Comparison of ENCODE assay signal across 8 cellular contexts in genomic region chr6:166586424-166587156, GRCh38. TPM values are rescaled to one million over a fixed set of nuclear protein-coding genes. Genes with fewer than 3 reads are reported as not detected.
A peak's percentile ranks its signal among the peaks of the same experiment; 100 is the strongest.
DNase-seq lines count a peak whose midpoint lies in the region; ATAC-seq, FAIRE-seq and TF ChIP-seq lines count a peak whose summit lies in the region.

Gene RAMACL (minus strand): TSS chr6:166586678. CDS start chr6:166586477, 201 bp downstream.

- intact Hi-C loops in activated B cell treated with CpG ODN at 0.5 μM for 24 hours (cut with micrococcal nuclease), result loop anchor here (5.0 kb wide), 1 partner anchor 411 kb away; the partner anchor contains the start of gene CEP43
- intact Hi-C loops in posterior vena cava (cut with DNase I), result no loop called here
- intact Hi-C loops in Right ventricle myocardium superior (cut with DNase I), result no loop called here

- H3K27me3 Mint-ChIP-seq in activated B cell treated with CpG ODN at 0.5 μM for 24 hours, result no peaks in the 10 kb centered on the region

- in situ Hi-C loops in GM13977 (cut with MboI; ENCODE audit: low pct_unique_long_range_greater_than_20kb, low sequenced_read_pairs, unreplicated experiment), result no loop called here

- no peak for FAIRE-seq in urothelium cell line (lab: Jason Lieb, UNC)

- no peaks in the 10 kb centered on the region for H3K9me3 Mint-ChIP-seq in activated B cell treated with CpG ODN at 0.5 μM for 24 hours

- ATAC-seq in HG03442 (IDR thresholded peaks at IDR 0.05; ENCODE audit: unreplicated experiment) (peak; percentile 70), activated B cell treated with CpG ODN at 0.5 μM for 24 hours (ENCODE audit: low read depth) (peak; percentile 60), Right ventricle myocardium superior (ENCODE audit: poor library complexity) (no peak)

- peaks cover 42% of the 10 kb centered on the region for H3K4me1 Mint-ChIP-seq in activated B cell treated with CpG ODN at 0.5 μM for 24 hours

- peak; percentile 84 for DNase-seq in GM13977 (ENCODE audit: low spot score)
- peak; percentile 88 for DNase-seq in GM20000 (ENCODE audit: low spot score)
- no peak for DNase-seq in activated B cell treated with CpG ODN at 0.5 μM for 24 hours
- DNase-seq in iPS DF 19.7 (ENCODE audit: low read depth, low spot score), result peak; percentile 35
- DNase-seq in urothelium cell line (ENCODE audit: low spot score), result peak; percentile 63
- DNase-seq in posterior vena cava (ENCODE audit: low spot score), result no peak
- no peak for DNase-seq in Right ventricle myocardium superior

- H3K36me3 Mint-ChIP-seq in activated B cell treated with CpG ODN at 0.5 μM for 24 hours (ENCODE audit: low read depth), result no peaks in the 10 kb centered on the region

- POLR2A ChIA-PET in activated B cell treated with CpG ODN at 0.5 μM for 24 hours (lab: Charles Lee), result interaction anchor here (0.9 to 4.2 kb wide), 2 partner anchors 40 to 71 kb away, joined by 4 to 67 read pairs; partner anchors contain the start of gene RPS6KA2

- CTCF ChIA-PET in activated B cell treated with CpG ODN at 0.5 μM for 24 hours (lab: Charles Lee), result interaction anchor here (0.6 to 1.3 kb wide), 2 partner anchors 76 to 335 kb away, joined by 3 to 4 read pairs; no protein-coding TSS in a partner anchor

- no peak within 1 kb of the TSS for H3K4me3 Mint-ChIP-seq in activated B cell treated with CpG ODN at 0.5 μM for 24 hours

- TF ChIP-seq CTCF in GM13977 (IDR thresholded peaks at IDR 0.05; ENCODE audit: extremely low read depth, insufficient read depth, missing control alignments) (no peak), GM20000 (IDR thresholded peaks at IDR 0.05; ENCODE audit: extremely low read depth, missing control alignments) (no peak), activated B cell treated with CpG ODN at 0.5 μM for 24 hours (IDR thresholded peaks at IDR 0.05) (no peak)

- H3K27ac Mint-ChIP-seq in activated B cell treated with CpG ODN at 0.5 μM for 24 hours, result peak within 1 kb of the TSS; percentile 71

RNA-seq across cellular contexts. Expression of gene RAMACL, which starts in this region (rescaled TPM):
- 1.8 and 2.3 TPM in 2 replicates for total RNA-seq in activated B cell treated with CpG ODN at 0.5 μM for 24 hours
- 1 to 10 TPM; 1.7 to 2.7 TPM for total RNA-seq in posterior vena cava
- 1.3 TPM for total RNA-seq in Right ventricle myocardium superior

Comparison
In these comparisons a context has a peak if more than half of its experiments do, and no peak if none do; other contexts are left out.
1. DNase-seq: peak in GM13977 (single experiment), GM20000 (single experiment), iPS DF 19.7 (single experiment) and urothelium cell line (single experiment); none in activated B cell treated with CpG ODN at 0.5 μM for 24 hours (single experiment), posterior vena cava (single experiment) and Right ventricle myocardium superior (single experiment).